ENCODE assay signal across 1 cellular context in genomic region chr9:89869774-89870173, GRCh38.
TF ChIP-seq lines count a peak whose summit lies in the region.

No MANE protein-coding gene starts in this region.

TF ChIP-seq in GM23338, 12 proteins besides CTCF, POLR2A, EP300 and RAD21 (continued from another document):
- TF ChIP-seq REST (IDR thresholded peaks at IDR 0.05; ENCODE audit: unreplicated experiment) (no peak), ZNF331 (CRISPR knock-in tag; IDR thresholded peaks at IDR 0.05; ENCODE audit: low read depth) (no peak), STAT1 (IDR thresholded peaks at IDR 0.05; ENCODE audit: unreplicated experiment) (no peak), JUNB (IDR thresholded peaks at IDR 0.05; ENCODE audit: unreplicated experiment) (no peak), ZNF114 (CRISPR knock-in tag; IDR thresholded peaks at IDR 0.05) (no peak), ZNF462 (CRISPR knock-in tag; IDR thresholded peaks at IDR 0.05) (no peak), EZH2 (IDR thresholded peaks at IDR 0.05; ENCODE audit: low read depth, unreplicated experiment) (no peak), CREB1 (CRISPR knock-in tag; IDR thresholded peaks at IDR 0.05; ENCODE audit: low read depth) (no peak), NANOG (IDR thresholded peaks at IDR 0.05; ENCODE audit: borderline replicate concordance) (no peak), ETS1 (IDR thresholded peaks at IDR 0.05) (no peak)
